In the genomic region with DNA sequence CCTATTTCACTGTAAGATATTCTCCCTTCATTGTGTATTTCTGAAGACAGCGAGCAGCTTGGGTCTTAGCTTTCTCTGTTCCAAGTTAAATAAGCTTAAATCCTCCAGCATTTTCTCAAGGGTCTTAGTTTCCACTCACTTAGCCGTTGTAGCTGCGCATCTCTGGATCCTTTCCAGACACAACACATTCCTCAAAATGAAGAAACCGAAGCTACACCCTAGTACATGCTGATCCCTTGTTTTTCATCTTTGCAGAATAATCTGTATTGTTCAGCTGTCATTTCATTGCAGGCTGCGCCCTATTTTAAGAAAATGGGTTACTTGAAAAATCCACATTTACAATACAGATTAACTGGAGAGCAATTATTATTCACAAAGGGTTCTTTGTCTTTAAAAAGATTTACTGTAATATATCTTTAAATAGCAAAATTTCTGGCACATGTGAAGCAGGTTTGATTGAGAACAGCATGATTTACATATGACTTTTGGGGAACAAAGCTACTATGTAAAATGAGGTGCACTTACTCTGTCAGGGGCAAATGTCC, we compare ENCODE assay signal across 23 cellular contexts.
A peak's percentile ranks its signal among the peaks of the same experiment; 100 is the strongest.
DNase-seq lines count a peak whose midpoint lies in the region; ATAC-seq, FAIRE-seq and TF ChIP-seq lines count a peak whose summit lies in the region.
"Had no signal": no experiment of that assay in that cellular context is flagged by ENCODE, and none has a peak within 500 bp of the region (broad histone marks: within the 10 kb centered on the region; RNA-seq: fewer than 3 reads in every experiment).

No MANE protein-coding gene starts in this region.

- DNase-seq in NCI-H82 (lab: John Stamatoyannopoulos, UW) (peak; percentile 77), brain pericyte (ENCODE audit: low read depth, low spot score) (peak; percentile 67), heart left ventricle (no peak), skeletal muscle cell (ENCODE audit: low read depth) (peak; percentile 94), D721Med (ENCODE audit: insufficient read length, low spot score) (no peak), small intestine (no peak)
- DNase-seq in activated CD4-positive, CD25-positive, alpha-beta regulatory T cell treated with anti-CD3 and anti-CD28 coated beads, Interleukin-2, amount 50 U/mL, for 72 hours = no peak
- DNase-seq: activated CD8-positive, alpha-beta T cell treated with anti-CD3 and anti-CD28 coated beads for 36 hours; activated T-cell treated with anti-CD3 and anti-CD28 coated beads, Interleukin-2, amount 50 U/mL, for 4 hours; central memory CD4-positive, alpha-beta T cell; effector memory CD8-positive, alpha-beta T cell; foreskin fibroblast; left cardiac atrium; mucosa of descending colon; NCI-H1092; NCI-H2081; OCI-M1; retina; stimulated activated CD4-positive, alpha-beta T cell treated with anti-CD3 and anti-CD28 coated beads, Interleukin-2, amount 100 ng/mL, for 24 hours; stomach had no signal

- TF ChIP-seq POLR2A in heart left ventricle (IDR thresholded peaks at IDR 0.05) = no peak

- no peak for FAIRE-seq in D721Med (lab: Jason Lieb, UNC)
- no peak for FAIRE-seq in small intestine (lab: Jason Lieb, UNC)

- H3K4me1 ChIP-seq in heart left ventricle (peaks cover 0 to 9% (median 0%) of the 10 kb centered on the region in 12 donors), small intestine (ENCODE audit: control insufficient read depth in 2 of 2, insufficient read depth in 1 of 2, low read depth in 1 of 2, low read length in 1 of 2) (no peaks in the 10 kb centered on the region)
- H3K4me1 ChIP-seq: stomach had no signal

- H3K27ac ChIP-seq in heart left ventricle = peak overlapping the region in 2 of 12 donors; percentile 7 to 28
- no peak overlapping the region for H3K27ac ChIP-seq in small intestine (ENCODE audit: low read depth in 1 of 2, low read length in 1 of 2)
- H3K27ac ChIP-seq: KMS-11, stomach had no signal

- H3K9me3 ChIP-seq in heart left ventricle (no peaks in the 10 kb centered on the region), small intestine (ENCODE audit: control insufficient read depth, low read depth) (no peaks in the 10 kb centered on the region)
- H3K9me3 ChIP-seq: mucosa of descending colon, stomach had no signal

- H3K27me3 ChIP-seq in heart left ventricle = no peaks in the 10 kb centered on the region
- H3K27me3 ChIP-seq in small intestine (ENCODE audit: control insufficient read depth in 2 of 2, insufficient read depth in 2 of 2, low read length in 2 of 2) = no peaks in the 10 kb centered on the region
- H3K27me3 ChIP-seq: stomach had no signal

- intact Hi-C loops in heart left ventricle (cut with DNase I) = no loop called here

- 48 to 62% (median 55%) methylated on average over 5 of the region's 5 CpGs for WGBS in heart left ventricle, 4 donors
- WGBS in small intestine, 3 donors = 59 to 72% (median 68%) methylated on average over 5 of the region's 5 CpGs

- H3K4me3 ChIP-seq in heart left ventricle (no peak overlapping the region), skeletal muscle cell (ENCODE audit: low read depth, low read length) (no peak overlapping the region), small intestine (ENCODE audit: low read depth in 1 of 2, low read length in 2 of 2) (no peak overlapping the region)
- H3K4me3 ChIP-seq: mucosa of descending colon, stomach had no signal

- TF ChIP-seq CTCF in heart left ventricle (IDR thresholded peaks at IDR 0.05) (no peak), D721Med (IDR thresholded peaks at IDR 0.05; ENCODE audit: insufficient read depth, missing control alignments) (no peak)

- peak; percentile 36 to 60 (median 52) for ATAC-seq in heart left ventricle
- ATAC-seq in GM21786 (IDR thresholded peaks at IDR 0.05; ENCODE audit: unreplicated experiment) = no peak
- ATAC-seq: activated CD8-positive, alpha-beta T cell treated with anti-CD3 and anti-CD28 coated beads for 36 hours; activated T-cell treated with anti-CD3 and anti-CD28 coated beads, Interleukin-2, amount 50 U/mL, for 4 hours; effector memory CD8-positive, alpha-beta T cell; HCT116; mucosa of descending colon had no signal

- H3K36me3 ChIP-seq in heart left ventricle = no peaks in the 10 kb centered on the region
- H3K36me3 ChIP-seq in small intestine (ENCODE audit: control insufficient read depth in 2 of 2, insufficient read depth in 2 of 2, low read length in 2 of 2) = no peaks in the 10 kb centered on the region
- H3K36me3 ChIP-seq: stomach had no signal

Comparison
In these comparisons a context has a peak if more than half of its experiments do, and no peak if none do; other contexts are left out.
1. DNase-seq: peak in NCI-H82 (single experiment), brain pericyte (single experiment) and skeletal muscle cell (single experiment); none in heart left ventricle (0 of 5), D721Med (single experiment), small intestine (single experiment) and activated CD4-positive, CD25-positive, alpha-beta regulatory T cell treated with anti-CD3 and anti-CD28 coated beads, Interleukin-2, amount 50 U/mL, for 72 hours (single experiment).